In the genomic region with DNA sequence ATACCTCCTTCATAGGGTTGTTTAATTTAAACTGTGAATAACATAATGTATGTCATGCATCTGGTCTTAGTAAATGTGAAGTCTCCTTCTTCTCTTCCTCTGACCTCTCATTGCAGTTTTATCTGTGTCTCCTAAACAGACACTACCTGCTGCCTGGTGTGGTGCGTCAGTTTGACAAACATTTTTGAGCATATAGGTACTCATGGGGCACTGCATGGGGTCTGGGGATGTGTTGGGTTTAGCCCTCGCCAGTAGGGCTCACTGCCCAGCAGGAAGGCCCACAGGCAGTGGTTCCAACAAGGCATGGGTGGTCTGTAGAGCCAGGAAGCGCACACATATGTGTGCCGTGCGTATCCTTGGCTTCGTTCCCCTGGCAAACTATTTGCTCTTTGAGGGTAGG, we compare ENCODE assay signal across 1 cellular context.
TF ChIP-seq lines count a peak whose summit lies in the region.

No MANE protein-coding gene starts in this region.

TF ChIP-seq in WTC11, 78 proteins besides CTCF, POLR2A, EP300 and RAD21:
- TF ChIP-seq, protein P1, sequence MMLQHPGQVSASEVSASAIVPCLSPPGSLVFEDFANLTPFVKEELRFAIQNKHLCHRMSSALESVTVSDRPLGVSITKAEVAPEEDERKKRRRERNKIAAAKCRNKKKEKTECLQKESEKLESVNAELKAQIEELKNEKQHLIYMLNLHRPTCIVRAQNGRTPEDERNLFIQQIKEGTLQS (CRISPR knock-in tag; conservative IDR thresholded peaks at IDR 0.05): no peak
- TF ChIP-seq PRRX2 (CRISPR knock-in tag; IDR thresholded peaks at IDR 0.05) (no peak), NR3C1 (CRISPR knock-in tag; conservative IDR thresholded peaks at IDR 0.05; ENCODE audit: low read depth) (no peak), IRF2 (CRISPR knock-in tag; IDR thresholded peaks at IDR 0.05; ENCODE audit: borderline replicate concordance, low read depth) (no peak), CBFB (CRISPR knock-in tag; IDR thresholded peaks at IDR 0.05; ENCODE audit: low read depth) (no peak)
